In the genomic region with DNA sequence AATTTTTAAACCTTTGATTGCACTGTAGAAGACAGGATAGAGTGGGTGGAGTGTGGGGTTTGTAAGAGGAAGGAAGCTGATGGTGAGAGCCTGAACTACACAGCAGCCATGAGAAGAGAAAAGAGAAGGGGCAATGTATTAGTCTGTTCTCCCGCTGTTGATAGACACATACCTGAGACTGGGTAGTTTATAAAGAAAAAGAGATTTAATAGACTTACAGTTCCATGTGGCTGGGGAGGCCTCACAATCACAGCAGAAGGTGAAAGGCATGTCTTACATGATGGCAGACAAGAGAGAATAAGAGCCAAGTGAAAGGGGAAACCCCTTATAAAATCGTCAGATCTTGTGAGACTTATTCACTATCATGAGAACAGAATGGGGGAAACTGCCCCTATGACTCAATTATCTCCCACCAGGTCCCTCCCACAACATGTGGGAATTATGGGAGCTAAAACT, we compare ENCODE assay signal across 8 cellular contexts. TPM values are rescaled to one million over a fixed set of nuclear protein-coding genes. Genes with fewer than 3 reads are reported as not detected.
DNase-seq lines count a peak whose midpoint lies in the region; ATAC-seq and TF ChIP-seq lines count a peak whose summit lies in the region.
"Not testable (repeated sequence)": the region's sequence is repeated elsewhere in the genome, so short reads cannot be mapped to it uniquely, and the experiment has no call there.

No MANE protein-coding gene starts in this region.

- H3K36me3 Mint-ChIP-seq in CD4-positive, alpha-beta T cell (ENCODE audit: low read depth); stimulated activated memory B cell treated with anti-CD40 and anti-IgM and Interleukin-4, amounts not matched to agents 10 μg/mL and 1 μg/mL and 100 μg/mL, for 72 hours: not testable (repeated sequence)
- H3K36me3 Mint-ChIP-seq in activated CD4-positive, alpha-beta T cell treated with anti-CD3 and anti-CD28 coated beads, Interleukin-2, amount 10 ng/mL, durations not matched to agents 7 days and 5 days (ENCODE audit: low read depth), result peaks cover 19% of the 10 kb centered on the region
- peaks cover 18% of the 10 kb centered on the region for H3K36me3 Mint-ChIP-seq in activated naive CD4-positive, alpha-beta T cell treated with anti-CD3 and anti-CD28 coated beads, Interleukin-2, amount 50 U/mL, for 24 hours

- peak; percentile 94 for ATAC-seq in CD4-positive, alpha-beta T cell (ENCODE audit: poor library complexity)
- ATAC-seq in GM19035 (IDR thresholded peaks at IDR 0.05; ENCODE audit: unreplicated experiment), result peak; percentile 53
- peak; percentile 73 for ATAC-seq in HG02885 (IDR thresholded peaks at IDR 0.05; ENCODE audit: poor library complexity, unreplicated experiment)
- ATAC-seq in left lobe of liver, result not testable (repeated sequence)
- ATAC-seq in stimulated activated memory B cell treated with anti-CD40 and anti-IgM and Interleukin-4, amounts not matched to agents 10 μg/mL and 1 μg/mL and 100 μg/mL, for 72 hours, result peak; percentile 91

- not testable (repeated sequence) for DNase-seq in CD4-positive, alpha-beta T cell; activated CD4-positive, alpha-beta T cell treated with anti-CD3 and anti-CD28 coated beads, Interleukin-2, amount 10 ng/mL, durations not matched to agents 7 days and 5 days
- DNase-seq in NOMO-1 treated with DMSO at 0.1 percent for 48 hours (lab: John Stamatoyannopoulos, UW; ENCODE audit: unreplicated experiment), result peak; percentile 12
- DNase-seq in left lobe of liver (ENCODE audit: low spot score), result peak; percentile 26

- peaks cover 79% of the 10 kb centered on the region for H3K4me1 Mint-ChIP-seq in CD4-positive, alpha-beta T cell (ENCODE audit: low read depth)
- H3K4me1 Mint-ChIP-seq in activated CD4-positive, alpha-beta T cell treated with anti-CD3 and anti-CD28 coated beads, Interleukin-2, amount 10 ng/mL, durations not matched to agents 7 days and 5 days, result peaks cover 66% of the 10 kb centered on the region
- peaks cover 83% of the 10 kb centered on the region for H3K4me1 Mint-ChIP-seq in activated naive CD4-positive, alpha-beta T cell treated with anti-CD3 and anti-CD28 coated beads, Interleukin-2, amount 50 U/mL, for 24 hours
- H3K4me1 Mint-ChIP-seq in stimulated activated memory B cell treated with anti-CD40 and anti-IgM and Interleukin-4, amounts not matched to agents 10 μg/mL and 1 μg/mL and 100 μg/mL, for 72 hours, result peaks cover 77% of the 10 kb centered on the region

- peak overlapping the region; percentile 92 for H3K27ac Mint-ChIP-seq in CD4-positive, alpha-beta T cell
- H3K27ac Mint-ChIP-seq in activated CD4-positive, alpha-beta T cell treated with anti-CD3 and anti-CD28 coated beads, Interleukin-2, amount 10 ng/mL, durations not matched to agents 7 days and 5 days, result peak overlapping the region; percentile 87
- peak overlapping the region; percentile 99 for H3K27ac Mint-ChIP-seq in activated naive CD4-positive, alpha-beta T cell treated with anti-CD3 and anti-CD28 coated beads, Interleukin-2, amount 50 U/mL, for 24 hours
- H3K27ac Mint-ChIP-seq in stimulated activated memory B cell treated with anti-CD40 and anti-IgM and Interleukin-4, amounts not matched to agents 10 μg/mL and 1 μg/mL and 100 μg/mL, for 72 hours, result peak overlapping the region; percentile 98

- H3K27me3 ChIP-seq in CD4-positive, alpha-beta T cell (ENCODE audit: control insufficient read depth, insufficient read depth, low read length), result not testable (repeated sequence)

- not testable (repeated sequence) for H3K27me3 Mint-ChIP-seq in CD4-positive, alpha-beta T cell; activated CD4-positive, alpha-beta T cell treated with anti-CD3 and anti-CD28 coated beads, Interleukin-2, amount 10 ng/mL, durations not matched to agents 7 days and 5 days; activated naive CD4-positive, alpha-beta T cell treated with anti-CD3 and anti-CD28 coated beads, Interleukin-2, amount 50 U/mL, for 24 hours; stimulated activated memory B cell treated with anti-CD40 and anti-IgM and Interleukin-4, amounts not matched to agents 10 μg/mL and 1 μg/mL and 100 μg/mL, for 72 hours

- peak overlapping the region; percentile 45 for H3K4me3 Mint-ChIP-seq in CD4-positive, alpha-beta T cell
- peak overlapping the region; percentile 25 for H3K4me3 Mint-ChIP-seq in activated CD4-positive, alpha-beta T cell treated with anti-CD3 and anti-CD28 coated beads, Interleukin-2, amount 10 ng/mL, durations not matched to agents 7 days and 5 days
- peak overlapping the region; percentile 94 for H3K4me3 Mint-ChIP-seq in activated naive CD4-positive, alpha-beta T cell treated with anti-CD3 and anti-CD28 coated beads, Interleukin-2, amount 50 U/mL, for 24 hours
- peak overlapping the region; percentile 66 for H3K4me3 Mint-ChIP-seq in stimulated activated memory B cell treated with anti-CD40 and anti-IgM and Interleukin-4, amounts not matched to agents 10 μg/mL and 1 μg/mL and 100 μg/mL, for 72 hours

- H3K27ac ChIP-seq in CD4-positive, alpha-beta T cell (ENCODE audit: low read depth, low read length), result peak overlapping the region; percentile 84

- CTCF ChIA-PET in CD4-positive, alpha-beta T cell (lab: Charles Lee), result interaction anchor here (1.0 to 3.0 kb wide), 5 partner anchors 10 to 21 kb away, joined by 3 to 13 read pairs (median 4); no protein-coding TSS in a partner anchor
- CTCF ChIA-PET in activated CD4-positive, alpha-beta T cell treated with anti-CD3 and anti-CD28 coated beads, Interleukin-2, amount 10 ng/mL, durations not matched to agents 7 days and 5 days (lab: Charles Lee), result interaction anchor here (0.6 to 3.0 kb wide), 4 partner anchors 9 to 39 kb away, joined by 3 to 16 read pairs (median 6); no protein-coding TSS in a partner anchor

- POLR2A ChIA-PET in CD4-positive, alpha-beta T cell (lab: Charles Lee), result interaction anchor here (0.7 to 3.1 kb wide), 13 partner anchors 8 to 287 kb away, joined by 3 to 148 read pairs (median 4); partner anchors contain the start of gene STARD5
- POLR2A ChIA-PET in activated CD4-positive, alpha-beta T cell treated with anti-CD3 and anti-CD28 coated beads, Interleukin-2, amount 10 ng/mL, durations not matched to agents 7 days and 5 days (lab: Charles Lee), result not testable (repeated sequence)

- H3K9me3 Mint-ChIP-seq in CD4-positive, alpha-beta T cell; stimulated activated memory B cell treated with anti-CD40 and anti-IgM and Interleukin-4, amounts not matched to agents 10 μg/mL and 1 μg/mL and 100 μg/mL, for 72 hours: not testable (repeated sequence)
- peaks cover 11% of the 10 kb centered on the region for H3K9me3 Mint-ChIP-seq in activated CD4-positive, alpha-beta T cell treated with anti-CD3 and anti-CD28 coated beads, Interleukin-2, amount 10 ng/mL, durations not matched to agents 7 days and 5 days
- H3K9me3 Mint-ChIP-seq in activated naive CD4-positive, alpha-beta T cell treated with anti-CD3 and anti-CD28 coated beads, Interleukin-2, amount 50 U/mL, for 24 hours, result peaks cover 13% of the 10 kb centered on the region

- not testable (repeated sequence) for H3K9me3 ChIP-seq in CD4-positive, alpha-beta T cell (ENCODE audit: control insufficient read depth, low read length)

- not testable (repeated sequence) for TF ChIP-seq CTCF in CD4-positive, alpha-beta T cell (IDR thresholded peaks at IDR 0.05)

- intact Hi-C loops in CD4-positive, alpha-beta T cell (cut with DNase I, micrococcal nuclease), result loop anchor here in 1 of 2 experiments (1.0 to 5.0 kb wide), 2 partner anchors 8 to 36 kb away; partner anchors contain the start of gene STARD5

RNA-seq across cellular contexts. Expression of gene STARD5, which starts 37.3 kb away (rescaled TPM):
- total RNA-seq in CD4-positive, alpha-beta T cell, result 1 to 10 TPM; 9.7 to 9.8 TPM
- total RNA-seq in activated CD4-positive, alpha-beta T cell treated with anti-CD3 and anti-CD28 coated beads, Interleukin-2, amount 10 ng/mL, durations not matched to agents 7 days and 5 days, result 1 to 10 TPM; 5.4 to 5.7 TPM
- 17.8 TPM for total RNA-seq in left lobe of liver

Comparison
In these comparisons a context has a peak if more than half of its experiments do, and no peak if none do; other contexts are left out.
1. H3K4me3 Mint-ChIP-seq: peak in every context shown above with its lines; median percentile 94 in activated naive CD4-positive, alpha-beta T cell treated with anti-CD3 and anti-CD28 coated beads, Interleukin-2, amount 50 U/mL, for 24 hours; 66 in stimulated activated memory B cell treated with anti-CD40 and anti-IgM and Interleukin-4, amounts not matched to agents 10 μg/mL and 1 μg/mL and 100 μg/mL, for 72 hours; 45 in CD4-positive, alpha-beta T cell; 25 in activated CD4-positive, alpha-beta T cell treated with anti-CD3 and anti-CD28 coated beads, Interleukin-2, amount 10 ng/mL, durations not matched to agents 7 days and 5 days.